In genomic region chr13:74838096-74838495, GRCh38 we compare ENCODE assay signal across 29 cellular contexts.
"Had no signal": no experiment of that assay in that cellular context is flagged by ENCODE, and none has a peak within 500 bp of the region (broad histone marks: within the 10 kb centered on the region; RNA-seq: fewer than 3 reads in every experiment).

No MANE protein-coding gene starts in this region.

- H3K4me3 Mint-ChIP-seq: naive thymus-derived CD8-positive, alpha-beta T cell; nephron progenitor cell; neural crest cell; stimulated activated effector memory CD8-positive, alpha-beta T cell treated with anti-CD3 and anti-CD28 coated beads, Interleukin-12 subunit alpha, Interleukin-12 subunit beta, amount 100 ng/mL, for 72 hours; stimulated activated naive B cell treated with anti-CD40 and anti-IgM and Interleukin-4, amounts not matched to agents 10 μg/mL and 1 μg/mL and 100 μg/mL, for 72 hours; stimulated activated naive CD8-positive, alpha-beta T cell treated with anti-CD3 and anti-CD28 coated beads, Interleukin-15, Interleukin-2, amounts not matched to agents 100 ng/mL and 50 ng/mL, for 24 hours had no signal

- H3K27me3 Mint-ChIP-seq: progenitor cell of endocrine pancreas; stimulated activated naive B cell treated with anti-CD40 and anti-IgM and Interleukin-4, amounts not matched to agents 10 μg/mL and 1 μg/mL and 100 μg/mL, for 72 hours; stimulated activated naive CD8-positive, alpha-beta T cell treated with anti-CD3 and anti-CD28 coated beads, Interleukin-15, Interleukin-2, amounts not matched to agents 100 ng/mL and 50 ng/mL, for 24 hours had no signal

- H3K4me1 Mint-ChIP-seq: naive thymus-derived CD8-positive, alpha-beta T cell; nephron progenitor cell; neural crest cell; stimulated activated naive B cell treated with anti-CD40 and anti-IgM and Interleukin-4, amounts not matched to agents 10 μg/mL and 1 μg/mL and 100 μg/mL, for 72 hours had no signal

- H3K4me3 ChIP-seq: ovary, psoas muscle, skin epidermis, stomach, thoracic aorta, thyroid gland, tibial nerve, upper lobe of left lung, vagina had no signal

- ATAC-seq: naive thymus-derived CD8-positive, alpha-beta T cell; psoas muscle; right cardiac atrium; sciatic nerve; stimulated activated effector memory CD8-positive, alpha-beta T cell treated with anti-CD3 and anti-CD28 coated beads, Interleukin-12 subunit alpha, Interleukin-12 subunit beta, amount 100 ng/mL, for 72 hours; stimulated activated naive B cell treated with anti-CD40 and anti-IgM and Interleukin-4, amounts not matched to agents 10 μg/mL and 1 μg/mL and 100 μg/mL, for 72 hours had no signal

- H3K9me3 ChIP-seq: neutrophil, ovary, psoas muscle, stomach, thoracic aorta, thyroid gland, tibial nerve, upper lobe of left lung, vagina had no signal

- H3K36me3 Mint-ChIP-seq: naive thymus-derived CD8-positive, alpha-beta T cell; stimulated activated effector memory CD8-positive, alpha-beta T cell treated with anti-CD3 and anti-CD28 coated beads, Interleukin-12 subunit alpha, Interleukin-12 subunit beta, amount 100 ng/mL, for 72 hours; stimulated activated naive B cell treated with anti-CD40 and anti-IgM and Interleukin-4, amounts not matched to agents 10 μg/mL and 1 μg/mL and 100 μg/mL, for 72 hours had no signal

- FAIRE-seq: urothelium cell line had no signal

- H3K4me1 ChIP-seq: parathyroid adenoma, psoas muscle, stomach, thyroid gland, tibial nerve, upper lobe of left lung, vagina had no signal

- H3K27me3 ChIP-seq: neutrophil, ovary, stomach, thyroid gland, tibial nerve, upper lobe of left lung, vagina had no signal

- H3K27ac ChIP-seq: neutrophil, ovary, parathyroid adenoma, psoas muscle, skin epidermis, stomach, thoracic aorta, thyroid gland, tibial nerve, upper lobe of left lung, vagina had no signal

- H2AFZ ChIP-seq: parathyroid adenoma had no signal

- H3K36me3 ChIP-seq: neutrophil, ovary, stomach, thoracic aorta, thyroid gland, tibial nerve, upper lobe of left lung, vagina had no signal

- H3K27ac Mint-ChIP-seq: nephron progenitor cell; progenitor cell of endocrine pancreas; stimulated activated effector memory CD8-positive, alpha-beta T cell treated with anti-CD3 and anti-CD28 coated beads, Interleukin-12 subunit alpha, Interleukin-12 subunit beta, amount 100 ng/mL, for 72 hours; stimulated activated naive B cell treated with anti-CD40 and anti-IgM and Interleukin-4, amounts not matched to agents 10 μg/mL and 1 μg/mL and 100 μg/mL, for 72 hours; stimulated activated naive CD8-positive, alpha-beta T cell treated with anti-CD3 and anti-CD28 coated beads, Interleukin-15, Interleukin-2, amounts not matched to agents 100 ng/mL and 50 ng/mL, for 24 hours had no signal

- H3K79me2 ChIP-seq: parathyroid adenoma had no signal

- DNase-seq: naive thymus-derived CD8-positive, alpha-beta T cell; nephron progenitor cell; nucleus accumbens; ovary; posterior cingulate gyrus; psoas muscle; right cardiac atrium; stimulated activated CD4-positive, alpha-beta T cell treated with anti-CD3 and anti-CD28 coated beads, Interleukin-15, amount 100 ng/mL, for 24 hours; stimulated activated CD4-positive, alpha-beta T cell treated with anti-CD3 and anti-CD28 coated beads, Interleukin-2, amount 100 ng/mL, for 24 hours; stimulated activated CD4-positive, alpha-beta T cell treated with anti-CD3 and anti-CD28 coated beads, Interleukin-2, amount 100 ng/mL, for 48 hours; stimulated activated CD4-positive, alpha-beta T cell treated with anti-CD3 and anti-CD28 coated beads, Interleukin-4, amount 100 ng/mL, for 24 hours; stimulated activated naive B cell treated with anti-CD40 and anti-IgM and Interleukin-4, amounts not matched to agents 10 μg/mL and 1 μg/mL and 100 μg/mL, for 72 hours; stimulated activated naive CD4-positive, alpha-beta T cell treated with Interleukin-2 at 50 U/mL for 16 hours; stomach; thyroid gland; trophoblast cell; upper lobe of left lung had no signal

- H3K9me3 Mint-ChIP-seq: stimulated activated effector memory CD8-positive, alpha-beta T cell treated with anti-CD3 and anti-CD28 coated beads, Interleukin-12 subunit alpha, Interleukin-12 subunit beta, amount 100 ng/mL, for 72 hours; stimulated activated naive CD8-positive, alpha-beta T cell treated with anti-CD3 and anti-CD28 coated beads, Interleukin-15, Interleukin-2, amounts not matched to agents 100 ng/mL and 50 ng/mL, for 24 hours had no signal

- H3K9ac ChIP-seq: parathyroid adenoma had no signal
